ENCODE assay signal across 17 cellular contexts in the genomic region with DNA sequence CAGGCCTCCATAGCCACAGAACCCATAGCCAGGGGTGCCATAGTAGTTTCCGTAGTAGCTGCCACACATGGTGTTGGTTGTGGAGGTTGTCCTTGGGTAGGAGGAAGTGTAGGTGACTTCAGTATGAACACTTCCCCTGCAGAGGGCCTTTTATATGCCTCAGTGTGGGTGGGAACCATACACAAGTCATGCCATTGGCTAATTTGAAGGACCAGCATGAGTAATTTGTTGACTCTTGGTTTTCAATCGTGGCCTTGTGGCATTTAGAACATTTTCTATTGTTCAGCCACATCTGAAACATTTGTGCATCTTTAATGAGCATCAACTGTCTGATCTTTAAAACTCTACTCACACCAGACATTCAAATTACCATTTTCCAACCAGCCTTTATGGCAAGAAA.
A peak's percentile ranks its signal among the peaks of the same experiment; 100 is the strongest.
DNase-seq lines count a peak whose midpoint lies in the region; ATAC-seq and TF ChIP-seq lines count a peak whose summit lies in the region.
"Had no signal": no experiment of that assay in that cellular context is flagged by ENCODE, and none has a peak within 500 bp of the region (broad histone marks: within the 10 kb centered on the region; RNA-seq: fewer than 3 reads in every experiment).

A gene with protein sequence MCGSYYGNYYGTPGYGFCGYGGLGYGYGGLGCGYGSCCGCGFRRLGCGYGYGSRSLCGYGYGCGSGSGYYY (minus strand): TSS at position 95 of the 400 bp plus-strand sequence. CDS start 26 bp downstream, at position 69.

- TF ChIP-seq POLR2A in erythroblast (IDR thresholded peaks at IDR 0.05; ENCODE audit: low read length) = no peak

- ATAC-seq in stimulated activated naive CD8-positive, alpha-beta T cell treated with anti-CD3 and anti-CD28 coated beads, Interleukin-15, Interleukin-2, amounts not matched to agents 100 U/mL and 50 U/mL, for 24 hours = peak; percentile 19
- ATAC-seq: A549, GM23338, K562 had no signal

- peak; percentile 46 for DNase-seq in DMS53 (lab: John Stamatoyannopoulos, UW)
- no peak for DNase-seq in DMS53 treated with DMSO at 0.1 percent for 48 hours (lab: John Stamatoyannopoulos, UW; ENCODE audit: unreplicated experiment)
- DNase-seq in SW480 (ENCODE audit: low spot score) = peak; percentile 52
- no peak for DNase-seq in stimulated activated naive CD8-positive, alpha-beta T cell treated with anti-CD3 and anti-CD28 coated beads, Interleukin-15, Interleukin-2, amounts not matched to agents 100 U/mL and 50 U/mL, for 24 hours
- no peak for DNase-seq in inferior parietal cortex (ENCODE audit: extremely low spot score)
- DNase-seq in NCI-H1092 treated with DMSO at 0.1 percent for 48 hours (lab: John Stamatoyannopoulos, UW) = no peak
- DNase-seq in erythroblast (lab: John Stamatoyannopoulos, UW) = no peak
- DNase-seq: AML-193; Caco-2; CD4-positive, alpha-beta T cell; DMS79 treated with DMSO at 0.1 percent for 48 hours; GF-D8; HCEC 1CT; IMR-90 had no signal

Comparison
In these comparisons a context has a peak if more than half of its experiments do, and no peak if none do; other contexts are left out.
1. DNase-seq: peak in DMS53 (single experiment) and SW480 (single experiment); none in DMS53 treated with DMSO at 0.1 percent for 48 hours (single experiment), stimulated activated naive CD8-positive, alpha-beta T cell treated with anti-CD3 and anti-CD28 coated beads, Interleukin-15, Interleukin-2, amounts not matched to agents 100 U/mL and 50 U/mL, for 24 hours (single experiment), inferior parietal cortex (single experiment), NCI-H1092 treated with DMSO at 0.1 percent for 48 hours (single experiment) and erythroblast (0 of 2).